In genomic region chr1:2199042-2199810, GRCh38 we compare ENCODE assay signal across 8 cellular contexts. TPM values are rescaled to one million over a fixed set of nuclear protein-coding genes. Genes with fewer than 3 reads are reported as not detected.
A peak's percentile ranks its signal among the peaks of the same experiment; 100 is the strongest.
DNase-seq lines count a peak whose midpoint lies in the region; ATAC-seq and TF ChIP-seq lines count a peak whose summit lies in the region.

No MANE protein-coding gene starts in this region.

- H3K4me3 Mint-ChIP-seq in nephron progenitor cell = peak overlapping the region; percentile 81
- H3K4me3 Mint-ChIP-seq in stimulated activated naive CD8-positive, alpha-beta T cell treated with anti-CD3 and anti-CD28 coated beads, Interleukin-15, amount 100 ng/mL, for 72 hours = peak overlapping the region; percentile 96

- peak overlapping the region; percentile 60 to 73 for H3K4me3 ChIP-seq in foreskin fibroblast (ENCODE audit: low read depth in 1 of 2, low read length in 2 of 2)

- no peaks in the 10 kb centered on the region for H3K36me3 Mint-ChIP-seq in nephron progenitor cell (ENCODE audit: low read depth)

- no peak for TF ChIP-seq CTCF in foreskin fibroblast (IDR thresholded peaks at IDR 0.05; ENCODE audit: low read depth, low read length)
- TF ChIP-seq CTCF in nephron progenitor cell (IDR thresholded peaks at IDR 0.05) = no peak

- peaks cover 41% of the 10 kb centered on the region for H3K4me1 Mint-ChIP-seq in nephron progenitor cell
- peaks cover 45% of the 10 kb centered on the region for H3K4me1 Mint-ChIP-seq in stimulated activated naive CD8-positive, alpha-beta T cell treated with anti-CD3 and anti-CD28 coated beads, Interleukin-15, amount 100 ng/mL, for 72 hours

- peaks cover 10% of the 10 kb centered on the region for H3K27me3 Mint-ChIP-seq in nephron progenitor cell (ENCODE audit: low read depth, poor library complexity)
- H3K27me3 Mint-ChIP-seq in stimulated activated naive CD8-positive, alpha-beta T cell treated with anti-CD3 and anti-CD28 coated beads, Interleukin-15, amount 100 ng/mL, for 72 hours = no peaks in the 10 kb centered on the region

- ATAC-seq in HG02798 (IDR thresholded peaks at IDR 0.05; ENCODE audit: poor library complexity, unreplicated experiment) (peak; percentile 28), HG03097 (IDR thresholded peaks at IDR 0.05; ENCODE audit: low FRiP score, unreplicated experiment) (no peak)
- peak; percentile 77 for ATAC-seq in stimulated activated naive CD8-positive, alpha-beta T cell treated with anti-CD3 and anti-CD28 coated beads, Interleukin-15, amount 100 ng/mL, for 72 hours

- no peak overlapping the region for H3K27ac Mint-ChIP-seq in nephron progenitor cell
- peak overlapping the region; percentile 91 to 94 for H3K27ac Mint-ChIP-seq in stimulated activated naive CD8-positive, alpha-beta T cell treated with anti-CD3 and anti-CD28 coated beads, Interleukin-15, amount 100 ng/mL, for 72 hours

- DNase-seq in COLO668 (lab: John Stamatoyannopoulos, UW; ENCODE audit: unreplicated experiment) (peak; percentile 56), RPMI7951 (ENCODE audit: low read depth) (peak; percentile 91), activated gamma-delta T cell treated with Interleukin-2 at 50 U/mL for 16 hours (peak; percentile 81), foreskin fibroblast (peak; percentile 88 to 95), nephron progenitor cell (peak; percentile 69)
- DNase-seq in stimulated activated naive CD8-positive, alpha-beta T cell treated with anti-CD3 and anti-CD28 coated beads, Interleukin-15, amount 100 ng/mL, for 72 hours = peak; percentile 73 to 88

- H3K9me3 Mint-ChIP-seq in nephron progenitor cell = no peaks in the 10 kb centered on the region
- H3K9me3 Mint-ChIP-seq in stimulated activated naive CD8-positive, alpha-beta T cell treated with anti-CD3 and anti-CD28 coated beads, Interleukin-15, amount 100 ng/mL, for 72 hours = no peaks in the 10 kb centered on the region

RNA-seq across cellular contexts. Expression of gene FAAP20, which starts 4.7 kb away (rescaled TPM):
- total RNA-seq in RPMI7951 (2014; rRNA removed; shearing (Covaris generic)) = 30.3 and 38.3 TPM in 2 replicates

RNA-seq across cellular contexts. Expression of gene SKI, which starts 28.9 kb away (rescaled TPM):
- 3.5 and 7.7 TPM in 2 replicates for total RNA-seq in RPMI7951 (2014; rRNA removed; shearing (Covaris generic))
